ENCODE assay signal across 28 cellular contexts in the genomic region with DNA sequence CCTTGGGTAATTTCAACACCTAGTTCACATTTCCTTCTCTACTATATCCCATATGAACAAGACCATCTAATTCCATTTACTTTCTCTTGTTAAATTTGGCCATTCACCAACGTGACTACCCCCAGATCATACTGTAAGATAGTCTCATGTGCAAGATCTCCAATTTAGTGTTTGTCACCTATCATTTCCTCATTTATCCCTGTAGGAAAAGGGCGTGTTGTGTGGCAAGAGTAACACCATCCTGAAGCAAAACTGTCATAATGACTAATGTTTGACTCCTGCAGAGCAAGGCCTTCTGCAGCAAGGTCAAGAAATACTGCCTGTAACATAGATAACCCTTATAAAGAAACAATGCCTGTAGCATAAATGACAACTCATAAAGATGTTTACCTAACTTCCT.
"Had no signal": no experiment of that assay in that cellular context is flagged by ENCODE, and none has a peak within 500 bp of the region (broad histone marks: within the 10 kb centered on the region; RNA-seq: fewer than 3 reads in every experiment).

No MANE protein-coding gene starts in this region.

- H2AFZ ChIP-seq: neural progenitor cell, parathyroid adenoma had no signal

- H3K4me2 ChIP-seq: neural progenitor cell had no signal

- ATAC-seq: natural killer cell; psoas muscle; stimulated activated effector memory CD8-positive, alpha-beta T cell treated with anti-CD3 and anti-CD28 coated beads, Interleukin-12 subunit alpha, Interleukin-12 subunit beta, amount 100 ng/mL, for 72 hours had no signal

- H3K27me3 Mint-ChIP-seq: naive B cell had no signal

- H3K4me3 Mint-ChIP-seq: immature natural killer cell; mesothelial cell of epicardium; naive B cell; natural killer cell; nephron progenitor cell; neural progenitor cell; stimulated activated effector memory CD8-positive, alpha-beta T cell treated with anti-CD3 and anti-CD28 coated beads, Interleukin-12 subunit alpha, Interleukin-12 subunit beta, amount 100 ng/mL, for 72 hours had no signal

- H3K27ac ChIP-seq: left ventricle myocardium inferior, neural progenitor cell, neutrophil, parathyroid adenoma, psoas muscle, sigmoid colon, spleen, stomach, testis, thyroid gland, transverse colon, upper lobe of left lung, vagina had no signal

- DNase-seq: hypothalamus; immature natural killer cell; kidney; left ventricle myocardium inferior; mesendoderm; naive B cell; natural killer cell; nephron progenitor cell; occipital lobe; psoas muscle; sigmoid colon; small intestine; spleen; stimulated activated CD4-positive, alpha-beta T cell treated with anti-CD3 and anti-CD28 coated beads, Interleukin-4, amount 100 ng/mL, for 24 hours; stimulated activated naive CD4-positive, alpha-beta T cell; stomach; testis; thyroid gland; transverse colon; upper lobe of left lung had no signal

- FAIRE-seq: islet of Langerhans, small intestine had no signal

- H3K27me3 ChIP-seq: neural progenitor cell, neutrophil, sigmoid colon, spleen, stomach, testis, thyroid gland, transverse colon, upper lobe of left lung, vagina had no signal

- H3K9ac ChIP-seq: neural progenitor cell, parathyroid adenoma had no signal

- H3K4me1 ChIP-seq: left ventricle myocardium inferior, neural progenitor cell, parathyroid adenoma, psoas muscle, sigmoid colon, spleen, stomach, testis, thyroid gland, transverse colon, upper lobe of left lung, vagina had no signal

- H3K4me1 Mint-ChIP-seq: mesothelial cell of epicardium, nephron progenitor cell, neural progenitor cell had no signal

- H3K4me3 ChIP-seq: left ventricle myocardium inferior, lung, neural progenitor cell, psoas muscle, sigmoid colon, spleen, stomach, testis, thyroid gland, transverse colon, upper lobe of left lung, vagina had no signal

- H3K27ac Mint-ChIP-seq: mesothelial cell of epicardium; natural killer cell; nephron progenitor cell; neural progenitor cell; stimulated activated effector memory CD8-positive, alpha-beta T cell treated with anti-CD3 and anti-CD28 coated beads, Interleukin-12 subunit alpha, Interleukin-12 subunit beta, amount 100 ng/mL, for 72 hours had no signal

- H3K79me2 ChIP-seq: parathyroid adenoma had no signal

- H3K9me3 Mint-ChIP-seq: immature natural killer cell; naive B cell; natural killer cell; nephron progenitor cell; neural progenitor cell; stimulated activated effector memory CD8-positive, alpha-beta T cell treated with anti-CD3 and anti-CD28 coated beads, Interleukin-12 subunit alpha, Interleukin-12 subunit beta, amount 100 ng/mL, for 72 hours had no signal

- H3K9me3 ChIP-seq: left ventricle myocardium inferior, neutrophil, psoas muscle, sigmoid colon, spleen, stomach, testis, thyroid gland, transverse colon, upper lobe of left lung, vagina had no signal
